Comparison of ENCODE assay signal across 20 cellular contexts in the genomic region with DNA sequence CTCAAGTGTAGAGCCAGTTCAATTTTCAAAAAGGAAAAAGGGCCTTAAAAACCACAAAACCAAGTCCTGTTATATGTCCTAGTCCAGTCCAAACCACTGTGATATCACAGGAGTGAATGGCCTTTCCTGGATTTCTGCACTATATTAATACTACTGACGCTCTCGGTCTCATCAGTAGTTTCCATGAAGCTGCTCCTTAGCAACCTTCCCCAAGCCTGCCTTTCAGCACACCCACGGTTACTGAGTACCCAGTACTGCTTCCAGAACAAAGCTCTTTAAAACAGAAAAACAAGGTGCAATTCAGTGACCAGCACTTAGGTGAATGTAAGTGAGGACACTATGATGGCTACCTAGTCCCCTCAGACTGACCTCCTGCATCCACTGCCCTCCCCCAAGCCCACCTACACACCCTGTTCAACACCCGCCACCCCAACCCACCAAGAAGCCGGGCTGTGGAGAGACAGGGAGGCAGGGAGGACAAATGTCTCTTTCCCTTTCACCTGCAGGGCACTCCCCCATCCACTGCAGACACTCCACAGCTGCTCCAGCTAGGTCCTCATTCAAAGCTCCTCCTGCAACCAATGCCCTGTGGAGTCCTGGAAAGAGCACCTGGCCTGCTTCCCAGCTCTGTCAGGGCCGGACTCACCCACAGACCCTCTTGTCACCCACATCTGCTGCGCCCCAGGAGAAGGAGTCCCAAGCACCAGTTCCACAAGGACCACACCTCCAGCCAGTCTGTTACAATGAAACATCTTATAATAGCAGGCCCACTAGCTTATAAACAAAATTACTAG. TPM values are rescaled to one million over a fixed set of nuclear protein-coding genes. Genes with fewer than 3 reads are reported as not detected.
DNase-seq lines count a peak whose midpoint lies in the region; ATAC-seq and TF ChIP-seq lines count a peak whose summit lies in the region.
"Had no signal": no experiment of that assay in that cellular context is flagged by ENCODE, and none has a peak within 500 bp of the region (broad histone marks: within the 10 kb centered on the region; RNA-seq: fewer than 3 reads in every experiment).

No MANE protein-coding gene starts in this region.

- H3K36me3 Mint-ChIP-seq in activated CD8-positive, alpha-beta T cell treated with anti-CD3 and anti-CD28 coated beads for 36 hours (ENCODE audit: low read depth), result peaks cover 11% of the 10 kb centered on the region
- peaks cover 0 to 55% (median under 1%) of the 10 kb centered on the region in 3 donors for H3K36me3 Mint-ChIP-seq in naive thymus-derived CD8-positive, alpha-beta T cell

- DNase-seq in DMS153 (lab: John Stamatoyannopoulos, UW) (peak; percentile 36), NCI-H1092 (lab: John Stamatoyannopoulos, UW) (peak; percentile 45), GM13976 (ENCODE audit: low spot score) (no peak), NCI-H774 (lab: John Stamatoyannopoulos, UW) (no peak)
- DNase-seq in activated CD8-positive, alpha-beta T cell treated with anti-CD3 and anti-CD28 coated beads for 36 hours, result no peak
- no peak for DNase-seq in naive thymus-derived CD8-positive, alpha-beta T cell
- DNase-seq: activated CD4-positive, alpha-beta T cell treated with anti-CD3 and anti-CD28 coated beads for 48 hours; aorta; CD8-positive, alpha-beta memory T cell; cortex of kidney; H7; left cardiac atrium; Peyer's patch; right cardiac atrium; stimulated activated CD4-positive, alpha-beta T cell treated with anti-CD3 and anti-CD28 coated beads, Interleukin-2, amount 100 ng/mL, for 48 hours; uterus had no signal

- H3K9me3 Mint-ChIP-seq in activated CD8-positive, alpha-beta T cell treated with anti-CD3 and anti-CD28 coated beads for 36 hours, result no peaks in the 10 kb centered on the region
- no peaks in the 10 kb centered on the region for H3K9me3 Mint-ChIP-seq in naive thymus-derived CD8-positive, alpha-beta T cell
- H3K9me3 Mint-ChIP-seq: activated T-helper 1 cell treated with anti-CD3 and anti-CD28 coated beads, Interleukin-12 subunit alpha, Interleukin-12 subunit beta, Interleukin-2, Interleukin-4 antibody, amounts not matched to agents 30 ng/mL and 10 ng/mL and 1 ng/mL, durations not matched to agents 14 hours and 24 hours and 36 hours; CD8-positive, alpha-beta memory T cell; T-helper 1 cell treated with Interleukin-12 subunit alpha and Interleukin-12 subunit beta and Interleukin-4 antibody, amounts not matched to agents 30 μg/mL and 1 μg/mL, for 36 hours had no signal

- TF ChIP-seq CTCF in activated CD8-positive, alpha-beta T cell treated with anti-CD3 and anti-CD28 coated beads for 36 hours (IDR thresholded peaks at IDR 0.05), result no peak
- no peak for TF ChIP-seq CTCF in GM13976 (IDR thresholded peaks at IDR 0.05; ENCODE audit: borderline replicate concordance, control extremely low read depth, extremely low read depth, insufficient read depth, missing control alignments)

- POLR2A ChIA-PET in activated CD8-positive, alpha-beta T cell treated with anti-CD3 and anti-CD28 coated beads for 36 hours (lab: Charles Lee), result interaction anchor here (1.2 kb wide), 1 partner anchor 9 kb away, joined by 3 read pairs; no protein-coding TSS in a partner anchor
- POLR2A ChIA-PET in naive thymus-derived CD8-positive, alpha-beta T cell (lab: Charles Lee), result no interaction called here

- intact Hi-C loops in activated CD8-positive, alpha-beta T cell treated with anti-CD3 and anti-CD28 coated beads for 36 hours (cut with micrococcal nuclease), result no loop called here

- peaks cover 58% of the 10 kb centered on the region for H3K4me1 Mint-ChIP-seq in activated CD8-positive, alpha-beta T cell treated with anti-CD3 and anti-CD28 coated beads for 36 hours (ENCODE audit: low read depth)
- peaks cover 30 to 78% (median 65%) of the 10 kb centered on the region in 4 donors for H3K4me1 Mint-ChIP-seq in naive thymus-derived CD8-positive, alpha-beta T cell

- ATAC-seq in activated CD8-positive, alpha-beta T cell treated with anti-CD3 and anti-CD28 coated beads for 36 hours, result no peak
- ATAC-seq in naive thymus-derived CD8-positive, alpha-beta T cell, result no peak
- no peak for ATAC-seq in GM18858 (IDR thresholded peaks at IDR 0.05; ENCODE audit: unreplicated experiment)
- ATAC-seq: esophagus mucosa, left cardiac atrium had no signal

- H3K27me3 Mint-ChIP-seq in activated CD8-positive, alpha-beta T cell treated with anti-CD3 and anti-CD28 coated beads for 36 hours, result no peaks in the 10 kb centered on the region
- no peaks in the 10 kb centered on the region for H3K27me3 Mint-ChIP-seq in naive thymus-derived CD8-positive, alpha-beta T cell
- H3K27me3 Mint-ChIP-seq: CD8-positive, alpha-beta memory T cell had no signal

- no peak overlapping the region for H3K4me3 Mint-ChIP-seq in activated CD8-positive, alpha-beta T cell treated with anti-CD3 and anti-CD28 coated beads for 36 hours
- peak overlapping the region in 1 of 10 donors; percentile 8 for H3K4me3 Mint-ChIP-seq in naive thymus-derived CD8-positive, alpha-beta T cell
- H3K4me3 Mint-ChIP-seq: activated T-helper 1 cell treated with anti-CD3 and anti-CD28 coated beads, Interleukin-12 subunit alpha, Interleukin-12 subunit beta, Interleukin-2, Interleukin-4 antibody, amounts not matched to agents 30 ng/mL and 10 ng/mL and 1 ng/mL, durations not matched to agents 14 hours and 24 hours and 36 hours; T-helper 1 cell treated with Interleukin-12 subunit alpha and Interleukin-12 subunit beta and Interleukin-4 antibody, amounts not matched to agents 30 μg/mL and 1 μg/mL, for 36 hours had no signal

- CTCF ChIA-PET in activated CD8-positive, alpha-beta T cell treated with anti-CD3 and anti-CD28 coated beads for 36 hours (lab: Charles Lee), result interaction anchor here (1.0 to 4.4 kb wide), 5 partner anchors 14 to 262 kb away, joined by 3 to 14 read pairs (median 5); no protein-coding TSS in a partner anchor

- in situ Hi-C loops in GM13976 (cut with MboI; ENCODE audit: low sequenced_read_pairs, unreplicated experiment), result no loop called here

- H3K27ac Mint-ChIP-seq in activated CD8-positive, alpha-beta T cell treated with anti-CD3 and anti-CD28 coated beads for 36 hours, result peak overlapping the region; percentile 21
- H3K27ac Mint-ChIP-seq in naive thymus-derived CD8-positive, alpha-beta T cell, result peak overlapping the region in 7 of 10 donors; percentile 18 to 53 (median 29)
- H3K27ac Mint-ChIP-seq: activated T-helper 1 cell treated with anti-CD3 and anti-CD28 coated beads, Interleukin-12 subunit alpha, Interleukin-12 subunit beta, Interleukin-2, Interleukin-4 antibody, amounts not matched to agents 30 ng/mL and 10 ng/mL and 1 ng/mL, durations not matched to agents 14 hours and 24 hours and 36 hours; T-helper 1 cell treated with Interleukin-12 subunit alpha and Interleukin-12 subunit beta and Interleukin-4 antibody, amounts not matched to agents 30 μg/mL and 1 μg/mL, for 36 hours had no signal

RNA-seq across cellular contexts. Expression of gene PSMB7, which starts 25.9 kb away (rescaled TPM):
- 100 to 1,000 TPM; 155 to 170 TPM for total RNA-seq in activated CD8-positive, alpha-beta T cell treated with anti-CD3 and anti-CD28 coated beads for 36 hours
- 10 to 100 TPM; 63.6 to 65.6 TPM for total RNA-seq in naive thymus-derived CD8-positive, alpha-beta T cell
- polyA plus RNA-seq in naive thymus-derived CD8-positive, alpha-beta T cell, result 100 to 1,000 TPM; 173 to 187 (median 175) TPM

Comparison
In these comparisons a context has a peak if more than half of its experiments do, and no peak if none do; other contexts are left out.
1. DNase-seq: peak in DMS153 (single experiment) and NCI-H1092 (single experiment); none in activated CD8-positive, alpha-beta T cell treated with anti-CD3 and anti-CD28 coated beads for 36 hours (single experiment), naive thymus-derived CD8-positive, alpha-beta T cell (0 of 10), GM13976 (single experiment) and NCI-H774 (single experiment).